1 cellular context compared by ENCODE assay signal in genomic region chr16:12199524-12199923, GRCh38.
TF ChIP-seq lines count a peak whose summit lies in the region.

No MANE protein-coding gene starts in this region.

TF ChIP-seq in HepG2, 621 proteins besides CTCF, POLR2A, EP300 and RAD21 (continued from another document and continues in another):
- TF ChIP-seq PRDM15 (CRISPR knock-in tag; IDR thresholded peaks at IDR 0.05) = peak; percentile 38; the same call in 1 of the 2 replicates
- no peak for TF ChIP-seq ZNF616 (CRISPR knock-in tag; IDR thresholded peaks at IDR 0.05; ENCODE audit: low read depth)
- TF ChIP-seq ZNF564 (CRISPR knock-in tag; IDR thresholded peaks at IDR 0.05) = no peak
- TF ChIP-seq SP2 (CRISPR knock-in tag; IDR thresholded peaks at IDR 0.05) = no peak
- TF ChIP-seq ZNF597 (CRISPR knock-in tag; IDR thresholded peaks at IDR 0.05) = no peak
- TF ChIP-seq MED1 (CRISPR knock-in tag; IDR thresholded peaks at IDR 0.05) = peak; percentile 71
- TF ChIP-seq MYNN (CRISPR knock-in tag; IDR thresholded peaks at IDR 0.05; ENCODE audit: low read depth) = no peak
- TF ChIP-seq SIX4 (CRISPR knock-in tag; IDR thresholded peaks at IDR 0.05) = peak; percentile 76; the same call in 1 of the 2 replicates
- no peak for TF ChIP-seq ZNF292 (CRISPR knock-in tag; IDR thresholded peaks at IDR 0.05; ENCODE audit: borderline replicate concordance, low read depth)
- TF ChIP-seq ZNF496 (CRISPR knock-in tag; IDR thresholded peaks at IDR 0.05; ENCODE audit: insufficient replicate concordance) = no peak
- 0 out of 2 replicates have a peak, but pooled peaks have one; percentile 64 for TF ChIP-seq SALL2 (CRISPR knock-in tag; IDR thresholded peaks at IDR 0.05)
- peak; percentile 98 for TF ChIP-seq HNF4A (CRISPR knock-in tag; IDR thresholded peaks at IDR 0.05)
- no peak for TF ChIP-seq ZNF619 (CRISPR knock-in tag; IDR thresholded peaks at IDR 0.05)
- TF ChIP-seq ZNF720 (CRISPR knock-in tag; IDR thresholded peaks at IDR 0.05) = no peak
- no peak for TF ChIP-seq SRSF1 (optimal IDR thresholded peaks at IDR 0.05; ENCODE audit: low read depth, low read length)
- no peak for TF ChIP-seq ATRX (CRISPR knock-in tag; IDR thresholded peaks at IDR 0.05; ENCODE audit: borderline replicate concordance)
- no peak for TF ChIP-seq FOSL2 (CRISPR knock-in tag; IDR thresholded peaks at IDR 0.05)
- no peak for TF ChIP-seq ZNF567 (CRISPR knock-in tag; IDR thresholded peaks at IDR 0.05; ENCODE audit: borderline replicate concordance)
- TF ChIP-seq LRRFIP1 (CRISPR knock-in tag; conservative IDR thresholded peaks at IDR 0.05) = no peak
- no peak for TF ChIP-seq BCL3 (CRISPR knock-in tag; IDR thresholded peaks at IDR 0.05)
- no peak for TF ChIP-seq HDAC6 (IDR thresholded peaks at IDR 0.05; ENCODE audit: low read depth, low read length)
- TF ChIP-seq THAP7 (CRISPR knock-in tag; IDR thresholded peaks at IDR 0.05) = no peak
- no peak for TF ChIP-seq FOSL1 (CRISPR knock-in tag; IDR thresholded peaks at IDR 0.05; ENCODE audit: borderline replicate concordance)
- TF ChIP-seq ZNF572 (CRISPR knock-in tag; IDR thresholded peaks at IDR 0.05) = no peak
- TF ChIP-seq MAFG (CRISPR knock-in tag; IDR thresholded peaks at IDR 0.05) = no peak
- no peak for TF ChIP-seq HMGXB4 (CRISPR knock-in tag; IDR thresholded peaks at IDR 0.05; ENCODE audit: borderline replicate concordance in 1 of 2, low read depth in 1 of 2)
- TF ChIP-seq ZNF317 (CRISPR knock-in tag; IDR thresholded peaks at IDR 0.05) = no peak
- TF ChIP-seq ZNF296 (CRISPR knock-in tag; conservative IDR thresholded peaks at IDR 0.05) = no peak
- TF ChIP-seq TFDP1 (CRISPR knock-in tag; IDR thresholded peaks at IDR 0.05; ENCODE audit: borderline replicate concordance) = no peak
- no peak for TF ChIP-seq ETS1 (CRISPR knock-in tag; IDR thresholded peaks at IDR 0.05)
- peak; percentile 95 for TF ChIP-seq NCOR1 (IDR thresholded peaks at IDR 0.05; ENCODE audit: borderline replicate concordance, low read length)
- TF ChIP-seq ZNF709 (CRISPR knock-in tag; IDR thresholded peaks at IDR 0.05) = peak; percentile 44; the same call in 1 of the 2 replicates
- TF ChIP-seq ZBTB7A (CRISPR knock-in tag; IDR thresholded peaks at IDR 0.05) = no peak
- no peak for TF ChIP-seq ZNF770 (CRISPR knock-in tag; IDR thresholded peaks at IDR 0.05)
- TF ChIP-seq ZFYVE20 (CRISPR knock-in tag; IDR thresholded peaks at IDR 0.05; ENCODE audit: borderline replicate concordance, low read depth) = no peak
- no peak for TF ChIP-seq ZNF513 (CRISPR knock-in tag; conservative IDR thresholded peaks at IDR 0.05)
- no peak for TF ChIP-seq ZNF276 (CRISPR knock-in tag; IDR thresholded peaks at IDR 0.05; ENCODE audit: low read depth)
- TF ChIP-seq ZNF724P (CRISPR knock-in tag; IDR thresholded peaks at IDR 0.05; ENCODE audit: borderline replicate concordance) = no peak
- TF ChIP-seq SNRNP70 (IDR thresholded peaks at IDR 0.05; ENCODE audit: low read depth, low read length) = no peak
- no peak for TF ChIP-seq PAWR (CRISPR knock-in tag; IDR thresholded peaks at IDR 0.05; ENCODE audit: borderline replicate concordance)
- 0 out of 2 replicates have a peak, but pooled peaks have one; percentile 19 for TF ChIP-seq PHF21A (CRISPR knock-in tag; IDR thresholded peaks at IDR 0.05)
- TF ChIP-seq ZNF138 (CRISPR knock-in tag; IDR thresholded peaks at IDR 0.05; ENCODE audit: low read depth) = no peak
- peak; percentile 77; the same call in 1 of the 2 replicates for TF ChIP-seq ZNF335 (CRISPR knock-in tag; IDR thresholded peaks at IDR 0.05)
- TF ChIP-seq THYN1 (CRISPR knock-in tag; IDR thresholded peaks at IDR 0.05; ENCODE audit: borderline replicate concordance, low read depth) = no peak
